Comparison of ENCODE assay signal across 19 cellular contexts in genomic region chr13:51588406-51588949, GRCh38. TPM values are rescaled to one million over a fixed set of nuclear protein-coding genes. Genes with fewer than 3 reads are reported as not detected.
DNase-seq lines count a peak whose midpoint lies in the region; ATAC-seq, FAIRE-seq and TF ChIP-seq lines count a peak whose summit lies in the region.
"Had no signal": no experiment of that assay in that cellular context is flagged by ENCODE, and none has a peak within 500 bp of the region (broad histone marks: within the 10 kb centered on the region; RNA-seq: fewer than 3 reads in every experiment).

No MANE protein-coding gene starts in this region.

- H3K9me3 Mint-ChIP-seq in CD4-positive, CD25-positive, alpha-beta regulatory T cell = no peaks in the 10 kb centered on the region
- H3K9me3 Mint-ChIP-seq in neural crest cell = peaks cover 1% of the 10 kb centered on the region

- POLR2A ChIA-PET in HEK293 (lab: Yijun Ruan, JAX) (no interaction called here), GM12878 (lab: Charles Lee) (interaction anchor here (1.2 kb wide), 1 partner anchor 25 kb away, joined by 3 read pairs; no protein-coding TSS in a partner anchor)

- no peak for TF ChIP-seq RAD21 in GM12878 (IDR thresholded peaks at IDR 0.05; ENCODE audit: insufficient read depth, low read depth, low read length)

- H3K27me3 ChIP-seq in CD4-positive, CD25-positive, alpha-beta regulatory T cell (ENCODE audit: control insufficient read depth, insufficient read depth, low read length) = no peaks in the 10 kb centered on the region
- no peaks in the 10 kb centered on the region for H3K27me3 ChIP-seq in GM12878 (replicated peaks in 1 of 2; ENCODE audit: control insufficient read depth in 2 of 2, insufficient read depth in 2 of 2, low read length in 1 of 2)
- H3K27me3 ChIP-seq in aorta (ENCODE audit: control insufficient read depth in 1 of 2, insufficient read depth in 2 of 2, low read length in 1 of 2) = no peaks in the 10 kb centered on the region
- H3K27me3 ChIP-seq: left lung, MG63, suprapubic skin had no signal

- peak overlapping the region; percentile 27; the same call in 1 of the 2 replicates for H3K4me2 ChIP-seq in GM12878 (ENCODE audit: control insufficient read depth, insufficient read depth)

- intact Hi-C loops in GM12878 (cut with micrococcal nuclease; ENCODE audit: unreplicated experiment) (loop anchor here (5.0 kb wide), 1 partner anchor 119 kb away; no protein-coding TSS in a partner anchor), aorta (cut with DNase I) (loop anchor here (5.0 to 10.0 kb wide), 2 partner anchors 56 to 214 kb away; partner anchors contain the start of gene DHRS12 (in 1 of the 2))

- peak overlapping the region in 1 of 4 donors; percentile 18 for H3K4me3 Mint-ChIP-seq in CD4-positive, CD25-positive, alpha-beta regulatory T cell
- peak overlapping the region; percentile 45 for H3K4me3 Mint-ChIP-seq in neural crest cell

- TF ChIP-seq CTCF in HEK293 (tag by site-specific recombination; IDR thresholded peaks at IDR 0.05) (no peak), GM12878 (IDR thresholded peaks at IDR 0.05 in 2 of 3, conservative IDR thresholded peaks at IDR 0.05 in 1 of 3; ENCODE audit: control insufficient read depth in 2 of 3, extremely low read depth in 1 of 3, insufficient read depth in 1 of 3, low read depth in 3 of 3, low read length in 3 of 3) (no peak), neural crest cell (conservative IDR thresholded peaks at IDR 0.05) (no peak)

- H3K36me3 ChIP-seq in CD4-positive, CD25-positive, alpha-beta regulatory T cell (ENCODE audit: control insufficient read depth, insufficient read depth, low read length) = no peaks in the 10 kb centered on the region
- H3K36me3 ChIP-seq in HEK293 (ENCODE audit: control insufficient read depth in 2 of 2, insufficient read depth in 1 of 2, low read length in 2 of 2) = no peaks in the 10 kb centered on the region
- no peaks in the 10 kb centered on the region for H3K36me3 ChIP-seq in GM12878 (ENCODE audit: control insufficient read depth in 2 of 2, insufficient read depth in 2 of 2, low read length in 1 of 2)
- no peaks in the 10 kb centered on the region for H3K36me3 ChIP-seq in aorta (ENCODE audit: control insufficient read depth in 1 of 2, insufficient read depth in 2 of 2, low read length in 1 of 2)
- H3K36me3 ChIP-seq: left lung, MG63, suprapubic skin had no signal

- peak overlapping the region; percentile 24 to 45 (median 44) for H3K27ac Mint-ChIP-seq in CD4-positive, CD25-positive, alpha-beta regulatory T cell
- no peak overlapping the region for H3K27ac Mint-ChIP-seq in neural crest cell (ENCODE audit: unreplicated experiment)

- ATAC-seq in CD4-positive, CD25-positive, alpha-beta regulatory T cell (ENCODE audit: low read depth in 2 of 2) = no peak
- ATAC-seq in GM12878 (no peak), aorta (ENCODE audit: low FRiP score) (no peak)
- ATAC-seq: left lung had no signal

- no peak for TF ChIP-seq EP300 in GM12878 (IDR thresholded peaks at IDR 0.05; ENCODE audit: borderline replicate concordance in 1 of 2, control insufficient read depth in 1 of 2, low read depth in 2 of 2, low read length in 2 of 2)

- H4K20me1 ChIP-seq in GM12878 (ENCODE audit: control insufficient read depth, insufficient read depth) = no peaks in the 10 kb centered on the region

- H3K9me3 ChIP-seq in CD4-positive, CD25-positive, alpha-beta regulatory T cell (ENCODE audit: control insufficient read depth in 2 of 2, low read length in 2 of 2) = no peaks in the 10 kb centered on the region
- H3K9me3 ChIP-seq in HEK293 (ENCODE audit: control insufficient read depth, insufficient read depth, low read depth, low read length) (no peaks in the 10 kb centered on the region), GM12878 (replicated peaks; ENCODE audit: control insufficient read depth, insufficient read depth, low read length) (no peaks in the 10 kb centered on the region), aorta (ENCODE audit: control insufficient read depth, low read length) (no peaks in the 10 kb centered on the region)
- H3K9me3 ChIP-seq: left lung, MG63, suprapubic skin had no signal

- FAIRE-seq in GM12878 (lab: Jason Lieb, UNC) = no peak
- FAIRE-seq: GM12891, small intestine had no signal

- no peak overlapping the region; the same call in 1 of the 2 replicates for H2AFZ ChIP-seq in GM12878 (ENCODE audit: control insufficient read depth, low read depth, low read length)

- peaks cover 13% of the 10 kb centered on the region for H3K4me1 ChIP-seq in CD4-positive, CD25-positive, alpha-beta regulatory T cell (ENCODE audit: control insufficient read depth, insufficient read depth, low read length, poor library complexity, severe bottlenecking)
- H3K4me1 ChIP-seq in HEK293 (ENCODE audit: control insufficient read depth, insufficient read depth, low read length) (peaks cover 34% of the 10 kb centered on the region), GM12878 (ENCODE audit: control insufficient read depth, insufficient read depth, low read length) (peaks cover 4% of the 10 kb centered on the region; the same call in 1 of the 2 replicates), aorta (ENCODE audit: control insufficient read depth in 1 of 2, insufficient read depth in 2 of 2, low read length in 2 of 2) (peaks cover 5 to 10% of the 10 kb centered on the region in 2 donors)

- H3K27me3 Mint-ChIP-seq in CD4-positive, CD25-positive, alpha-beta regulatory T cell = peaks cover 5% of the 10 kb centered on the region
- no peaks in the 10 kb centered on the region for H3K27me3 Mint-ChIP-seq in neural crest cell (ENCODE audit: low read depth)

- RAD21 ChIA-PET in GM12878 (lab: Charles Lee; ENCODE audit: unreplicated experiment) = interaction anchor here (1.1 kb wide), 1 partner anchor 176 kb away, joined by 3 read pairs; no protein-coding TSS in a partner anchor

- peaks cover 25 to 66% (median 50%) of the 10 kb centered on the region in 4 donors for H3K4me1 Mint-ChIP-seq in CD4-positive, CD25-positive, alpha-beta regulatory T cell
- H3K4me1 Mint-ChIP-seq in neural crest cell = peaks cover 60% of the 10 kb centered on the region

- in situ Hi-C loops in GM12878 (cut with MboI) = loop anchor here (10.0 kb wide), 1 partner anchor 134 kb away; the partner anchor contains the start of gene INTS6

- no peak for DNase-seq in CD4-positive, CD25-positive, alpha-beta regulatory T cell
- DNase-seq in GM12878 (ENCODE audit: low read depth, low spot score) (no peak), neural crest cell (ENCODE audit: low read depth, low spot score) (no peak), hippocampal formation (lab: John Stamatoyannopoulos, UW) (no peak), aorta (no peak)
- DNase-seq in stimulated activated CD4-positive, alpha-beta T cell treated with anti-CD3 and anti-CD28 coated beads, Interleukin-1b, Interleukin-23, amount 100 ng/mL, for 48 hours = no peak
- DNase-seq: activated CD4-positive, CD25-positive, alpha-beta regulatory T cell treated with anti-CD3 and anti-CD28 coated beads, Interleukin-2, amount 50 U/mL, for 72 hours; activated gamma-delta T cell; foreskin melanocyte; left lung; MG63; NCI-H1694 treated with DMSO at 0.1 percent for 48 hours; NCI-H510A; SIG-M5; small intestine; T-helper 9 cell had no signal

- H3K79me2 ChIP-seq in GM12878 (ENCODE audit: control insufficient read depth, insufficient read depth, low read length) = peaks cover 70% of the 10 kb centered on the region

- 97% methylated on average over 2 of the region's 2 CpGs for WGBS in GM12878 (ENCODE audit: insufficient coverage, insufficient replicate concordance, low lambda C conversion rate, missing lambda C conversion rate)
- 82 to 84% methylated on average over 2 of the region's 2 CpGs for WGBS in aorta, 2 donors

- CTCF ChIA-PET in HEK293 (lab: Yijun Ruan, JAX) = interaction anchor here (0.7 kb wide), 1 partner anchor 11 kb away, joined by 3 read pairs; no protein-coding TSS in a partner anchor
- CTCF ChIA-PET in GM12878 (lab: Yijun Ruan, JAX) = no interaction called here

- H3K9ac ChIP-seq in GM12878 (ENCODE audit: control insufficient read depth, insufficient read depth, low read length) = no peak overlapping the region

- H3K4me3 ChIP-seq in CD4-positive, CD25-positive, alpha-beta regulatory T cell (ENCODE audit: low read depth, low read length) = no peak overlapping the region
- H3K4me3 ChIP-seq in HEK293 (ENCODE audit: low read depth, low read length) = no peak overlapping the region
- peak overlapping the region; percentile 14; the same call in 1 of the 2 replicates for H3K4me3 ChIP-seq in GM12878
- H3K4me3 ChIP-seq in aorta (ENCODE audit: low read length in 2 of 2) = no peak overlapping the region
- H3K4me3 ChIP-seq: left lung, MG63, suprapubic skin had no signal

- H3K27ac ChIP-seq in CD4-positive, CD25-positive, alpha-beta regulatory T cell (ENCODE audit: insufficient read depth, low read length, poor library complexity, severe bottlenecking) = no peak overlapping the region
- H3K27ac ChIP-seq in HEK293 (ENCODE audit: extremely low read depth, low read depth, low read length) = no peak overlapping the region
- H3K27ac ChIP-seq in GM12878 (ENCODE audit: control insufficient read depth, insufficient read depth) = peak overlapping the region; percentile 31; the same call in 1 of the 2 replicates
- H3K27ac ChIP-seq in aorta (ENCODE audit: low read depth in 1 of 2, low read length in 2 of 2) = no peak overlapping the region
- H3K27ac ChIP-seq: left lung, suprapubic skin had no signal

- SMC1A ChIA-PET in GM12878 (lab: Charles Lee; ENCODE audit: uncharacterized antibody, unreplicated experiment) = interaction anchor here (0.9 to 4.0 kb wide), 3 partner anchors 8 to 176 kb away, joined by 3 to 38 read pairs (median 11); no protein-coding TSS in a partner anchor

- no TSS peak for BruUV-seq in GM12878 (replicated peaks; lab: Mats Ljungman, UMichigan)

- no peak for TF ChIP-seq POLR2A in GM12878 (IDR thresholded peaks at IDR 0.05; ENCODE audit: low read depth, low read length)

- H3K36me3 Mint-ChIP-seq in CD4-positive, CD25-positive, alpha-beta regulatory T cell = no peaks in the 10 kb centered on the region
- no peaks in the 10 kb centered on the region for H3K36me3 Mint-ChIP-seq in neural crest cell (ENCODE audit: low read depth)

RNA-seq across cellular contexts. Expression of gene WDFY2, which starts 4.2 kb away (rescaled TPM):
- total RNA-seq in CD4-positive, CD25-positive, alpha-beta regulatory T cell = 26.2 TPM
- 1 to 10 TPM; 4.0 to 8.2 (median 4.8) TPM for polyA plus RNA-seq in CD4-positive, CD25-positive, alpha-beta regulatory T cell
- 47.7 and 50.4 TPM in 2 replicates for total RNA-seq in GM12878 (2013; cell fraction: nucleolus; rRNA removed)
- total RNA-seq in GM12878 (2014; rRNA removed) (7.5 TPM in 2 replicates), GM12878 (2014; rRNA removed; fragmentation: Illumina TruSeq; extraction: Trizol) (8.5 and 8.9 TPM in 2 replicates), GM12878 (2021) (11.0 and 13.0 TPM in 2 replicates), neural crest cell (18.9 and 20.7 TPM in 2 replicates), aorta (10 to 100 TPM; 15.3 to 24.4 TPM)
- polyA plus RNA-seq in GM12878 (2011; ENCODE audit: low read depth) = 2.3 TPM
- polyA plus RNA-seq in GM12878 (2011; rRNA removed) (4.6 and 6.5 TPM in 2 replicates), GM12878 (2014; fragmentation: Illumina TruSeq; extraction: Trizol) (7.8 and 9.9 TPM in 2 replicates), GM12878 (2014; fragmentation: Nextera tagmentation; extraction: Ambion mirVana) (1 to 10 TPM; 2.1 to 2.7 TPM), GM12878 (2014; rRNA removed) (10.0 and 13.5 TPM in 2 replicates), GM12878 (2016; fragmentation: Nextera tagmentation; extraction: Ambion mirVana) (10 to 100 TPM in 1 of 2 experiments, 1 to 10 TPM in 1; 8.5 to 10.4 TPM), aorta (1 to 10 TPM; 2.5 to 7.2 TPM)
- polyA plus RNA-seq in GM12878 (2011; cell fraction: cytosol; rRNA removed) = 2.4 and 2.6 TPM in 2 replicates
- 10.0 and 10.8 TPM in 2 replicates for polyA plus RNA-seq in GM12878 (2011; cell fraction: nucleus; rRNA removed)
- 4.1 and 4.7 TPM in 2 replicates for polyA plus RNA-seq in GM12878 (2012)
- polyA minus RNA-seq in GM12878 (2011; rRNA and poly(A)+ RNA removed) = 7.4 and 8.7 TPM in 2 replicates
- 1.2 and 1.9 TPM in 2 replicates for polyA minus RNA-seq in GM12878 (2011; cell fraction: cytosol; rRNA and poly(A)+ RNA removed)
- 11.5 and 22.0 TPM in 2 replicates for polyA minus RNA-seq in GM12878 (2011; cell fraction: nucleus; rRNA and poly(A)+ RNA removed)
